34 cellular contexts compared by ENCODE assay signal in genomic region chr6:88074791-88075190, GRCh38. TPM values are rescaled to one million over a fixed set of nuclear protein-coding genes. Genes with fewer than 3 reads are reported as not detected.
"Had no signal": no experiment of that assay in that cellular context is flagged by ENCODE, and none has a peak within 500 bp of the region (broad histone marks: within the 10 kb centered on the region; RNA-seq: fewer than 3 reads in every experiment).

No MANE protein-coding gene starts in this region.

- DNase-seq: activated B cell treated with CpG ODN at 0.5 μM for 24 hours; activated CD4-positive, alpha-beta memory T cell treated with anti-CD3 and anti-CD28 coated beads, Interleukin-2, amount 10 ng/mL, durations not matched to agents 7 days and 5 days; activated CD4-positive, alpha-beta T cell treated with anti-CD3 and anti-CD28 coated beads for 4 hours; activated CD4-positive, alpha-beta T cell treated with anti-CD3 and anti-CD28 coated beads, Interleukin-2, amount 10 ng/mL, durations not matched to agents 7 days and 5 days; activated CD4-positive, alpha-beta T cell treated with anti-CD3 and anti-CD28 coated beads, Interleukin-2, amount 50 U/mL, for 4 hours; activated CD4-positive, CD25-positive, alpha-beta regulatory T cell treated with anti-CD3 and anti-CD28 coated beads, Interleukin-2, amount 50 U/mL, for 72 hours; activated CD8-positive, alpha-beta memory T cell treated with anti-CD3 and anti-CD28 coated beads, Interleukin-2, amount 50 U/mL, for 48 hours; activated gamma-delta T cell; activated naive CD4-positive, alpha-beta T cell; activated naive CD4-positive, alpha-beta T cell treated with anti-CD3 and anti-CD28 coated beads, Interleukin-2, amount 10 ng/mL, durations not matched to agents 7 days and 5 days; activated naive CD8-positive, alpha-beta T cell treated with anti-CD3 and anti-CD28 coated beads, Interleukin-2, amount 10 ng/mL, durations not matched to agents 7 days and 5 days; activated T-cell treated with anti-CD3 and anti-CD28 coated beads for 4 hours; activated T-cell treated with anti-CD3 and anti-CD28 coated beads, Interleukin-2, amount 50 U/mL, for 24 hours; activated T-cell treated with anti-CD3 and anti-CD28 coated beads, Interleukin-2, amount 50 U/mL, for 72 hours; amniotic stem cell; anterior cingulate cortex; brain microvascular endothelial cell; cortex of kidney; dermis blood vessel endothelial cell; effector CD4-positive, alpha-beta T cell; foreskin fibroblast; head of caudate nucleus; T-helper 1 cell; T-helper 17 cell; T1000; WERI-Rb-1 had no signal

- H3K27me3 ChIP-seq: brain microvascular endothelial cell had no signal

- H3K27ac ChIP-seq: brain microvascular endothelial cell, WERI-Rb-1 had no signal

- FAIRE-seq: astrocyte, bronchial epithelial cell, endometrium, endothelial cell of umbilical vein, frontal cortex had no signal

- H3K36me3 ChIP-seq: brain microvascular endothelial cell, WERI-Rb-1 had no signal

- ATAC-seq: activated naive CD4-positive, alpha-beta T cell treated with anti-CD3 and anti-CD28 coated beads, Interleukin-2, amount 50 U/mL, for 72 hours; activated T-cell treated with anti-CD3 and anti-CD28 coated beads, Interleukin-2, amount 50 U/mL, for 72 hours; esophagus mucosa; T-helper 17 cell had no signal

RNA-seq across cellular contexts. Expression of gene SPACA1, which starts 27.1 kb away (rescaled TPM):
- polyA plus RNA-seq: adipose tissue, endothelial cell of umbilical vein had no signal
